ENCODE assay signal across 26 cellular contexts in genomic region chr1:216285052-216285451, GRCh38.
"Had no signal": no experiment of that assay in that cellular context is flagged by ENCODE, and none has a peak within 500 bp of the region (broad histone marks: within the 10 kb centered on the region; RNA-seq: fewer than 3 reads in every experiment).

No MANE protein-coding gene starts in this region.

- DNase-seq: activated CD4-positive, alpha-beta memory T cell treated with anti-CD3 and anti-CD28 coated beads for 36 hours; activated CD4-positive, alpha-beta T cell treated with anti-CD3 and anti-CD28 coated beads for 36 hours; activated CD4-positive, alpha-beta T cell treated with anti-CD3 and anti-CD28 coated beads, Interleukin-2, amount 10 ng/mL, durations not matched to agents 24 days and 14 days; activated CD4-positive, CD25-positive, alpha-beta regulatory T cell; activated CD4-positive, CD25-positive, alpha-beta regulatory T cell treated with anti-CD3 and anti-CD28 coated beads, Interleukin-2, amount 50 U/mL, for 72 hours; activated CD8-positive, alpha-beta memory T cell treated with anti-CD3 and anti-CD28 coated beads, Interleukin-2, amount 10 ng/mL, durations not matched to agents 7 days and 5 days; activated CD8-positive, alpha-beta memory T cell treated with anti-CD3 and anti-CD28 coated beads, Interleukin-2, amount 50 U/mL, for 4 hours; activated CD8-positive, alpha-beta T cell treated with anti-CD3 and anti-CD28 coated beads, Interleukin-2, amount 10 ng/mL, durations not matched to agents 7 days and 5 days; activated effector memory CD4-positive, alpha-beta T cell treated with anti-CD3 and anti-CD28 coated beads, Interleukin-2, amount 50 U/mL, for 16 hours; activated naive CD4-positive, alpha-beta T cell treated with anti-CD3 and anti-CD28 coated beads for 36 hours; activated naive CD8-positive, alpha-beta T cell treated with anti-CD3 and anti-CD28 coated beads for 36 hours; activated naive CD8-positive, alpha-beta T cell treated with anti-CD3 and anti-CD28 coated beads, Interleukin-2, amount 50 U/mL, for 24 hours; activated T-cell treated with anti-CD3 and anti-CD28 coated beads, Interleukin-2, amount 50 U/mL, for 1 hour; activated T-cell treated with anti-CD3 and anti-CD28 coated beads, Interleukin-2, amount 50 U/mL, for 48 hours; adrenal gland; amygdala; dorsolateral prefrontal cortex; effector memory CD4-positive, alpha-beta T cell; endodermal cell; foreskin fibroblast; head of caudate nucleus; T-helper 2 cell had no signal

- H3K4me3 ChIP-seq: adrenal gland, ascending aorta, breast epithelium, cardiac muscle cell, coronary artery, dorsolateral prefrontal cortex had no signal

- H3K9me3 ChIP-seq: adrenal gland, ascending aorta had no signal

- H3K27ac ChIP-seq: adrenal gland, ascending aorta, breast epithelium, cardiac muscle cell, coronary artery, dorsolateral prefrontal cortex had no signal

- H3K27me3 ChIP-seq: adrenal gland, ascending aorta, breast epithelium, cardiac muscle cell, dorsolateral prefrontal cortex had no signal

- H3K36me3 ChIP-seq: adrenal gland, ascending aorta, breast epithelium, cardiac muscle cell had no signal

- H3K4me1 ChIP-seq: adrenal gland, ascending aorta, breast epithelium had no signal
